In the genomic region with DNA sequence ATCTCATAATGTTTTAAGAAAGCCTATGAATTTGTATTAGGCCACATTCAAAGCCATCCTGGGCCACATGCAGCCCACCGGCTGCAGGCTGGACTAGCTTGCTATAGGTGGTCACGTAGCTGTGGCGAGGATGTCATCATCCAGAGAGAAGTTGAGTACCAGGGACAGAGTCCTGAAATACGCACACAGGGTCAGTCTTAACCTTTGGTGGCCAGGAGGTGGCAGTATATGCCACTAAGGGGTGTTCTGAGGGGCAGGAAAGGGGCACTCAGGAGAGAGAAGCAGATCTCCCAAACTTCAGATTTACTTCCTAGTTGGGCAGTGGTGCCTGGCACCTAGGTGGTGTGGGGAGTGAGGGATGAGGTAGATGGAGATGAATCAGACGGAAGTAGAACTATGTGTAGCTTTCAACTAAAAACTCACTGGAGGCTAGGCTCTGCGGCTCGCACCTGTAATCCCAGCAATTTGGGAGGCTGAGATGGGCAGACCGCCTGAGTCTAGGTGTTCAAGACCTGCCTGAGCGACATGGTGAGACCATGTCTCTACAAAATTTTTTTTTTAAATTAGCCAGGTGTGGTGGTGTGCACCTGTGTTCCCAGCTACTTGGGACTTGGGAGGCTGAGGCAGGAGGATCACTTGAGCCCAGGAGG, we compare ENCODE assay signal across 8 cellular contexts. TPM values are rescaled to one million over a fixed set of nuclear protein-coding genes. Genes with fewer than 3 reads are reported as not detected.
DNase-seq lines count a peak whose midpoint lies in the region; ATAC-seq, FAIRE-seq and TF ChIP-seq lines count a peak whose summit lies in the region.

No MANE protein-coding gene starts in this region.

- H3K4me3 Mint-ChIP-seq in activated naive CD4-positive, alpha-beta T cell treated with anti-CD3 and anti-CD28 coated beads, Interleukin-2, amount 10 ng/mL, durations not matched to agents 7 days and 5 days: no peak overlapping the region

- H3K9me3 Mint-ChIP-seq in activated naive CD4-positive, alpha-beta T cell treated with anti-CD3 and anti-CD28 coated beads, Interleukin-2, amount 10 ng/mL, durations not matched to agents 7 days and 5 days: no peaks in the 10 kb centered on the region

- ATAC-seq in GM18520 (IDR thresholded peaks at IDR 0.05; ENCODE audit: unreplicated experiment) (no peak), HG03139 (IDR thresholded peaks at IDR 0.05; ENCODE audit: unreplicated experiment) (no peak)

- H3K9me3 ChIP-seq in OCI-LY3 (ENCODE audit: insufficient read depth, low read length) (no peaks in the 10 kb centered on the region), ovary (no peaks in the 10 kb centered on the region)

- no peak overlapping the region for H3K9ac ChIP-seq in OCI-LY3 (ENCODE audit: low read length)

- WGBS in ovary, 3 donors: 41 to 49% (median 46%) methylated on average over 9 of the region's 9 CpGs

- DNase-seq in Kasumi-1 (lab: John Stamatoyannopoulos, UW) (peak; percentile 73 to 91), germinal center (ENCODE audit: low spot score) (peak; percentile 80), ovary (peak; percentile 52 to 63 (median 61))
- peak; percentile 60 for DNase-seq in activated naive CD4-positive, alpha-beta T cell treated with anti-CD3 and anti-CD28 coated beads, Interleukin-2, amount 10 ng/mL, durations not matched to agents 7 days and 5 days

- TF ChIP-seq CTCF in OCI-LY3 (IDR thresholded peaks at IDR 0.05; ENCODE audit: low read depth, low read length): peak; percentile 98
- peak; percentile 54 to 80 (median 71) for TF ChIP-seq CTCF in ovary (IDR thresholded peaks at IDR 0.05)

- H3K36me3 ChIP-seq in OCI-LY3 (replicated peaks; ENCODE audit: low read depth, low read length) (no peaks in the 10 kb centered on the region), ovary (no peaks in the 10 kb centered on the region)

- H3K27me3 ChIP-seq in OCI-LY3 (ENCODE audit: low read depth, low read length) (peaks cover 60% of the 10 kb centered on the region), ovary (no peaks in the 10 kb centered on the region)

- H3K4me3 ChIP-seq in OCI-LY3 (ENCODE audit: low read length) (no peak overlapping the region), ovary (no peak overlapping the region)

- CTCF ChIA-PET in activated naive CD4-positive, alpha-beta T cell treated with anti-CD3 and anti-CD28 coated beads, Interleukin-2, amount 10 ng/mL, durations not matched to agents 7 days and 5 days (lab: Charles Lee): interaction anchor here (0.7 to 12.9 kb wide), 32 partner anchors 8 to 231 kb away, joined by 3 to 216 read pairs (median 4); a partner anchor contains a TSS

- H3K4me1 ChIP-seq in OCI-LY3 (ENCODE audit: low read length) (0 out of 2 replicates have a peak, but pooled peaks cover 2% of the 10 kb centered on the region), ovary (ENCODE audit: insufficient read depth) (peaks cover 11% of the 10 kb centered on the region)

- FAIRE-seq in G401.6 (lab: Jason Lieb, UNC): peak; percentile 83

- no peak overlapping the region for H3K4me2 ChIP-seq in OCI-LY3 (ENCODE audit: low read length)

- H2AFZ ChIP-seq in OCI-LY3 (ENCODE audit: low read depth, low read length): no peak overlapping the region

- H4K20me1 ChIP-seq in OCI-LY3 (ENCODE audit: insufficient read depth, low read length): no peaks in the 10 kb centered on the region

- peaks cover 85% of the 10 kb centered on the region for H3K27me3 Mint-ChIP-seq in activated naive CD4-positive, alpha-beta T cell treated with anti-CD3 and anti-CD28 coated beads, Interleukin-2, amount 10 ng/mL, durations not matched to agents 7 days and 5 days

- no peak for TF ChIP-seq POLR2A in ovary (IDR thresholded peaks at IDR 0.05)

- intact Hi-C loops in ovary (cut with DNase I): loop anchor here (2.0 to 10.0 kb wide), 6 partner anchors 34 to 213 kb away; a partner anchor contains a TSS

- TF ChIP-seq EP300 in ovary (IDR thresholded peaks at IDR 0.05): no peak

- H3K4me1 Mint-ChIP-seq in activated naive CD4-positive, alpha-beta T cell treated with anti-CD3 and anti-CD28 coated beads, Interleukin-2, amount 10 ng/mL, durations not matched to agents 7 days and 5 days: no peaks in the 10 kb centered on the region

- H3K27ac ChIP-seq in OCI-LY3 (ENCODE audit: low read length): no peak overlapping the region
- no peak overlapping the region for H3K27ac ChIP-seq in ovary

- H3K36me3 Mint-ChIP-seq in activated naive CD4-positive, alpha-beta T cell treated with anti-CD3 and anti-CD28 coated beads, Interleukin-2, amount 10 ng/mL, durations not matched to agents 7 days and 5 days: no peaks in the 10 kb centered on the region

- no peaks in the 10 kb centered on the region for H3K79me2 ChIP-seq in OCI-LY3 (ENCODE audit: low read length)

- no peak overlapping the region for H3K27ac Mint-ChIP-seq in activated naive CD4-positive, alpha-beta T cell treated with anti-CD3 and anti-CD28 coated beads, Interleukin-2, amount 10 ng/mL, durations not matched to agents 7 days and 5 days

RNA-seq across cellular contexts. Expression of a gene that starts 16.3 kb away (rescaled TPM):
- total RNA-seq in ovary: 10 to 100 TPM; 11.0 to 31.5 (median 19.6) TPM
- 10 to 100 TPM in 1 of 2 donors, 1 to 10 TPM in 1; 6.3 to 13.3 TPM for polyA plus RNA-seq in ovary

RNA-seq across cellular contexts. Expression of a gene that starts 32.4 kb away (rescaled TPM):
- 1 to 10 TPM in 3 of 7 donors, under 1 TPM in 4; 0.08 to 2.1 (median 0.60) TPM for total RNA-seq in ovary
- polyA plus RNA-seq in ovary: under 1 TPM; 0.15 to 0.30 TPM
